16 cellular contexts compared by ENCODE assay signal in the genomic region with DNA sequence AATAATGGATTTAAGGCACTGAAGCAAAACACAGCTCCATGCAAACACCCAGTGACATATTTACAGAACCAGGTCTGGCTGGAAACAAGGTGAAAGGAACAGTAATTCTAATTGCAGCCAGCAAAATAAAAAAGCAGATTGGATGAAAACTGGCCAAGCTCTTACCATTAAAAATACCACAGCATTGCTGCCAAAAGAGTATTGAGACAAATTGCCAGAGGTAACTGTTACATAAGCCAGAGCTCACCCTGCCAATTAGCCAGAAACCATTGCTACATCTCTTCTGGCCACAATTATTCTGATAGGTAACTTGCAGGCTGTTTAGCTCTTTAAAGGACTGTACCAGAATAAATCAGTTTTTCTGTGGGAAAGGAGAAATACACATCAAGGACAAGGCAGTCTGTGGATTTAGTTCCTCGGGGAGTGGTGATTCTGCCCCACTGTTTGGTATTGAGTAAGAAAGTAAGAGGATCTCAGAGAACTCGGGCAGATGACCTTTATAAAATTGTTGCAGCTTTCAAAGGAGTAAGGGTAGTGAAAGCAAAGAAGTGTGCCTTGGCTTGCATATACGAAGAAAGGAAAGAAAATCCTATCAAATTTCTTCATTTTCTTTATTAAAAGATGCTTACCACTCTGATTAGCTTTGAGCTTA.
DNase-seq lines count a peak whose midpoint lies in the region; ATAC-seq, FAIRE-seq and TF ChIP-seq lines count a peak whose summit lies in the region.
"Had no signal": no experiment of that assay in that cellular context is flagged by ENCODE, and none has a peak within 500 bp of the region (broad histone marks: within the 10 kb centered on the region; RNA-seq: fewer than 3 reads in every experiment).

No MANE protein-coding gene starts in this region.

- POLR2A ChIA-PET in HepG2 (lab: Yijun Ruan, JAX): no interaction called here

- no peak for TF ChIP-seq EP300 in HepG2 (IDR thresholded peaks at IDR 0.05; ENCODE audit: low read depth in 2 of 2, low read length in 2 of 2)
- TF ChIP-seq EP300 in HepG2 (CRISPR knock-in tag; IDR thresholded peaks at IDR 0.05; ENCODE audit: borderline replicate concordance): no peak

- intact Hi-C loops in HepG2 (cut with micrococcal nuclease; ENCODE audit: unreplicated experiment) (no loop called here), left ventricle myocardium inferior (cut with micrococcal nuclease) (no loop called here)

- H3K79me2 ChIP-seq in HepG2 (ENCODE audit: insufficient read depth, low read length): no peaks in the 10 kb centered on the region

- H3K4me2 ChIP-seq in HepG2 (ENCODE audit: low read depth, low read length): no peak overlapping the region

- TF ChIP-seq POLR2A in HepG2 (IDR thresholded peaks at IDR 0.05; ENCODE audit: insufficient read depth in 1 of 2, low read depth in 2 of 2, low read length in 2 of 2): no peak

- H2AFZ ChIP-seq in HepG2 (ENCODE audit: low read length): no peak overlapping the region

- H3K4me1 ChIP-seq in liver (ENCODE audit: control insufficient read depth in 4 of 4, insufficient read depth in 4 of 4, low read length in 3 of 4) (peaks cover 0 to 17% (median 10%) of the 10 kb centered on the region in 4 donors), HepG2 (ENCODE audit: insufficient read depth, low read length) (no peaks in the 10 kb centered on the region), left ventricle myocardium inferior (peaks cover 22% of the 10 kb centered on the region)

- no peak for ATAC-seq in HepG2
- no peak for ATAC-seq in HG02763 (IDR thresholded peaks at IDR 0.05; ENCODE audit: unreplicated experiment)
- ATAC-seq: foreskin keratinocyte had no signal

- WGBS in liver: 36% methylated on average over 3 of the region's 3 CpGs
- WGBS in HepG2 (ENCODE audit: low lambda C conversion rate): 0% methylated on average over 3 of the region's 3 CpGs

- CTCF ChIA-PET in HepG2 (lab: Yijun Ruan, JAX; ENCODE audit: low intra/inter-chr PET ratio, low total read pairs): no interaction called here

- peak; percentile 55 to 63 for TF ChIP-seq RAD21 in liver (IDR thresholded peaks at IDR 0.05)
- TF ChIP-seq RAD21 in HepG2 (CRISPR knock-in tag; IDR thresholded peaks at IDR 0.05): no peak

- H3K9me3 ChIP-seq in liver (ENCODE audit: control insufficient read depth in 4 of 4, low read length in 3 of 4) (no peaks in the 10 kb centered on the region), HepG2 (ENCODE audit: low read length) (no peaks in the 10 kb centered on the region), left ventricle myocardium inferior (replicated peaks) (no peaks in the 10 kb centered on the region), MG63 (no peaks in the 10 kb centered on the region)

- H3K36me3 ChIP-seq in liver (ENCODE audit: control insufficient read depth in 4 of 4, insufficient read depth in 3 of 4, low read depth in 1 of 4, low read length in 3 of 4) (no peaks in the 10 kb centered on the region), HepG2 (replicated peaks in 1 of 2; ENCODE audit: control insufficient read depth in 1 of 2, insufficient read depth in 2 of 2, low read length in 2 of 2) (no peaks in the 10 kb centered on the region), left ventricle myocardium inferior (no peaks in the 10 kb centered on the region), MG63 (no peaks in the 10 kb centered on the region)

- DNase-seq in HepG2 (ENCODE audit: low spot score) (no peak), astrocyte of the cerebellum (ENCODE audit: low read depth) (peak; percentile 74), left ventricle myocardium inferior (no peak), NCI-H2081 treated with DMSO at 0.1 percent for 48 hours (lab: John Stamatoyannopoulos, UW) (no peak), MG63 (no peak)
- no peak for DNase-seq in activated T-cell treated with anti-CD3 and anti-CD28 coated beads, Interleukin-2, amount 50 U/mL, for 48 hours
- DNase-seq: effector CD8-positive, alpha-beta T cell; foreskin keratinocyte; IMR-90; NCI-H146; NCI-H748 treated with DMSO at 0.1 percent for 48 hours; nucleus accumbens; T1000 had no signal

- in situ Hi-C loops in HepG2 (cut with HindIII; ENCODE audit: extremely low pct_ligation_motif_present, low pct_unique_long_range_greater_than_20kb) (no loop called here), astrocyte of the cerebellum (cut with HindIII; ENCODE audit: low sequenced_read_pairs) (no loop called here)

- no peak overlapping the region for H3K4me3 ChIP-seq in liver (ENCODE audit: low read depth in 1 of 3, low read length in 3 of 3)
- H3K4me3 ChIP-seq in HepG2 (replicated peaks in 1 of 3; ENCODE audit: insufficient read depth in 1 of 3, low read depth in 2 of 3, low read length in 3 of 3): no peak overlapping the region
- H3K4me3 ChIP-seq in astrocyte of the cerebellum (ENCODE audit: low read depth, low read length): no peak overlapping the region
- no peak overlapping the region for H3K4me3 ChIP-seq in left ventricle myocardium inferior
- no peak overlapping the region for H3K4me3 ChIP-seq in MG63

- no peaks in the 10 kb centered on the region for H3K27me3 ChIP-seq in liver (ENCODE audit: control insufficient read depth in 4 of 4, insufficient read depth in 4 of 4, low read length in 3 of 4)
- no peaks in the 10 kb centered on the region; a peak in 2 of 5 replicates for H3K27me3 ChIP-seq in HepG2 (ENCODE audit: control insufficient read depth in 1 of 2, insufficient read depth in 2 of 2, low read length in 2 of 2)
- no peaks in the 10 kb centered on the region for H3K27me3 ChIP-seq in left ventricle myocardium inferior (ENCODE audit: low read depth)
- H3K27me3 ChIP-seq in MG63: no peaks in the 10 kb centered on the region
- H3K27me3 ChIP-seq: foreskin keratinocyte had no signal

- H3K9ac ChIP-seq in liver (ENCODE audit: low read depth in 1 of 2, low read length in 2 of 2) (peak overlapping the region in 1 of 2 donors; percentile 1), HepG2 (ENCODE audit: insufficient read depth, low read depth, low read length) (no peak overlapping the region)

- no peak for FAIRE-seq in HepG2 (lab: Jason Lieb, UNC)
- FAIRE-seq: H1 had no signal

- no peaks in the 10 kb centered on the region for H4K20me1 ChIP-seq in HepG2 (ENCODE audit: insufficient read depth, low read length)

- peak overlapping the region; percentile 39 to 51 for H3K27ac ChIP-seq in liver (ENCODE audit: low read depth in 1 of 2, low read length in 2 of 2)
- H3K27ac ChIP-seq in HepG2 (ENCODE audit: extremely low read length, insufficient read depth, low read length): no peak overlapping the region
- peak overlapping the region; percentile 59 for H3K27ac ChIP-seq in left ventricle myocardium inferior (replicated peaks)
- H3K27ac ChIP-seq: foreskin keratinocyte had no signal

- TF ChIP-seq CTCF in liver (IDR thresholded peaks at IDR 0.05; ENCODE audit: low read depth, low read length, missing input control) (no peak), HepG2 (CRISPR knock-in tag; IDR thresholded peaks at IDR 0.05) (no peak), astrocyte of the cerebellum (IDR thresholded peaks at IDR 0.05; ENCODE audit: low read depth, low read length, missing control alignments) (no peak), left ventricle myocardium inferior (IDR thresholded peaks at IDR 0.05; ENCODE audit: borderline replicate concordance) (no peak)

- no TSS peak for BruUV-seq in HepG2 (replicated peaks; lab: Mats Ljungman, UMichigan)

TF ChIP-seq in HepG2, 621 proteins besides CTCF, POLR2A, EP300 and RAD21:
- TF ChIP-seq PHF5A (CRISPR knock-in tag; IDR thresholded peaks at IDR 0.05; ENCODE audit: low read depth, unreplicated experiment): no peak
- TF ChIP-seq KDM6A (CRISPR knock-in tag; IDR thresholded peaks at IDR 0.05; ENCODE audit: low read depth): no peak
- TF ChIP-seq TAF15 (IDR thresholded peaks at IDR 0.05; ENCODE audit: low read depth, low read length, poor library complexity, severe bottlenecking): no peak
- no peak for TF ChIP-seq NPAS2 (CRISPR knock-in tag; IDR thresholded peaks at IDR 0.05; ENCODE audit: borderline replicate concordance)
- TF ChIP-seq TBX2 (CRISPR knock-in tag; IDR thresholded peaks at IDR 0.05; ENCODE audit: borderline replicate concordance): no peak
- TF ChIP-seq RFXANK (CRISPR knock-in tag; IDR thresholded peaks at IDR 0.05): no peak
- no peak for TF ChIP-seq ZNF383 (CRISPR knock-in tag; IDR thresholded peaks at IDR 0.05; ENCODE audit: borderline replicate concordance)
- no peak for TF ChIP-seq HNRNPLL (IDR thresholded peaks at IDR 0.05; ENCODE audit: low read depth, low read length, poor library complexity, severe bottlenecking)
- no peak for TF ChIP-seq SSRP1 (CRISPR knock-in tag; IDR thresholded peaks at IDR 0.05)
- TF ChIP-seq ZNF333 (CRISPR knock-in tag; IDR thresholded peaks at IDR 0.05; ENCODE audit: borderline replicate concordance): no peak
- no peak for TF ChIP-seq SATB2 (CRISPR knock-in tag; IDR thresholded peaks at IDR 0.05)
